Comparison of ENCODE assay signal across 8 cellular contexts in the genomic region with DNA sequence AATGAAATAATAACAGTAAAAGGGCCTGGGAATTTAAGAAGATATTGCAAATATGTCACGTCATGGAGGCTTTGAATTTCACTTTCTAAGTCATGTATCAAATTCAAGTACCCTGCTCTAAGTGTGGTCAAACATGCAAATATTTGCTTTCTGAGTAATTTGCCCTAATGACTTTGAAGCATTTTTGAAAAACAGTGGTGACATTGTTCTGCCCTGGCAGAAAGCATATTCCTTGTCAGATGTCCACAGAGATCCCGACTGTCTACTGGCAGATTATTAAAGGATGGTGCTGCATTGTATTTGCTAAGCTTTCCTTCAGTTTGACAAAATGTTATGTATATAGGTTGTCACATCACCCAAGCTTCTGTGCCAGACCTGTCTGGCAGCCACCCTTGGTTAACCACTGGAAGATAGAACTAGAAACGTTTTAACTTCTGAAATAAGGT.
DNase-seq lines count a peak whose midpoint lies in the region; ATAC-seq and TF ChIP-seq lines count a peak whose summit lies in the region.

No MANE protein-coding gene starts in this region.

- no peak overlapping the region for H3K27ac ChIP-seq in esophagus muscularis mucosa (replicated peaks in 1 of 4)

- ATAC-seq in HG02798 (IDR thresholded peaks at IDR 0.05; ENCODE audit: poor library complexity, unreplicated experiment) = peak; percentile 54
- peak; percentile 32 for ATAC-seq in left lobe of liver

- TF ChIP-seq EP300 in esophagus muscularis mucosa (IDR thresholded peaks at IDR 0.05) = no peak

- TF ChIP-seq POLR2A in esophagus muscularis mucosa (IDR thresholded peaks at IDR 0.05; ENCODE audit: low read depth) = no peak

- intact Hi-C loops in esophagus muscularis mucosa (cut with DNase I) = no loop called here

- H3K9me3 ChIP-seq in esophagus muscularis mucosa = no peaks in the 10 kb centered on the region

- TF ChIP-seq CTCF in esophagus muscularis mucosa (IDR thresholded peaks at IDR 0.05) = no peak

- no peaks in the 10 kb centered on the region for H3K27me3 ChIP-seq in esophagus muscularis mucosa

- 42% methylated on average over 3 of the region's 3 CpGs for WGBS in esophagus muscularis mucosa

- no peak overlapping the region for H3K4me3 ChIP-seq in esophagus muscularis mucosa

- DNase-seq in DMS153 treated with DMSO at 0.1 percent for 48 hours (lab: John Stamatoyannopoulos, UW; ENCODE audit: unreplicated experiment) (peak; percentile 74), NCI-H748 treated with DMSO at 0.1 percent for 48 hours (lab: John Stamatoyannopoulos, UW) (peak; percentile 90), left lobe of liver (ENCODE audit: low spot score) (no peak), NK-92 (lab: John Stamatoyannopoulos, UW; ENCODE audit: unreplicated experiment) (no peak), NCI-H82 (lab: John Stamatoyannopoulos, UW) (no peak), esophagus muscularis mucosa (ENCODE audit: extremely low spot score) (no peak)
- DNase-seq in stimulated activated CD4-positive, alpha-beta T cell treated with anti-CD3 and anti-CD28 coated beads, Interleukin-2, amount 100 ng/mL, for 24 hours = no peak

- H3K36me3 ChIP-seq in esophagus muscularis mucosa = no peaks in the 10 kb centered on the region

- peaks cover 0 to 13% (median 8%) of the 10 kb centered on the region in 4 donors for H3K4me1 ChIP-seq in esophagus muscularis mucosa

Comparison
In these comparisons a context has a peak if more than half of its experiments do, and no peak if none do; other contexts are left out.
1. DNase-seq: peak in DMS153 treated with DMSO at 0.1 percent for 48 hours (single experiment) and NCI-H748 treated with DMSO at 0.1 percent for 48 hours (single experiment); none in left lobe of liver (single experiment), stimulated activated CD4-positive, alpha-beta T cell treated with anti-CD3 and anti-CD28 coated beads, Interleukin-2, amount 100 ng/mL, for 24 hours (0 of 2), NK-92 (single experiment), NCI-H82 (single experiment) and esophagus muscularis mucosa (single experiment).